Comparison of ENCODE assay signal across 25 cellular contexts in the genomic region with DNA sequence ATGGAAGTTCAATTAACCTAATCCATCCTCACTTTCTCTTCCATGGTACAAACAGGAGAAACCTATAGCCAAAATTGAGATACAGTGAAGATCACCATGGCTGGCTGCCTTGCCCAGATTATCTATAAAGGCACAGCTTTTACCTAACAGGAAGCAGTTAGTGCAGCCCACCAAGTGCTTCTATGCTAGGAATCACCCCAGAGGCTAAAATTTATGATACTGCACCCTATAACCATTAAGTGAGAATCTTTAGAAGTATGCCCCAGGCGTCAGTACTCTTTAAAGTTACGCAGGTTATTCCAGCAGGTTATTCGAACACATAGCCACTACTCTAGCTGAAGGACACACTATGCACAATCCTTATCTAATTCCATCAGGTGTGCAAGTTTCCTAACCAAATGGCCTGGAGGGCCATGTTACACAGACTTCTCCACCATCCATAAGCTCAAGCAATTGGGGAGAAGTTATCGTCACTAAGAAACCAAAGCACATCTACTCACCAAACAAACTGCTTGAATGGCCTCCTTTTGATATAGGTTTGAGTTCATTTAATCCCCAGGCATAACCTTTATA.
"Had no signal": no experiment of that assay in that cellular context is flagged by ENCODE, and none has a peak within 500 bp of the region (broad histone marks: within the 10 kb centered on the region; RNA-seq: fewer than 3 reads in every experiment).

No MANE protein-coding gene starts in this region.

- H3K27ac ChIP-seq: coronary artery, gastrocnemius medialis, lower lobe of right lung, neural progenitor cell, parathyroid adenoma, spleen, testis, tibial nerve, upper lobe of right lung, vagina had no signal

- H3K4me3 ChIP-seq: coronary artery, gastrocnemius medialis, lower lobe of right lung, neural progenitor cell, spleen, testis, tibial nerve, upper lobe of right lung, vagina had no signal

- FAIRE-seq: keratinocyte had no signal

- H3K9me3 ChIP-seq: gastrocnemius medialis, lower lobe of right lung, spleen, testis, tibial nerve, upper lobe of right lung, vagina had no signal

- H3K27ac Mint-ChIP-seq: effector memory CD8-positive, alpha-beta T cell; naive thymus-derived CD4-positive, alpha-beta T cell; nephron; neural progenitor cell; progenitor cell of endocrine pancreas; stimulated activated memory B cell treated with anti-CD40 and anti-IgM and Interleukin-4, amounts not matched to agents 10 μg/mL and 1 μg/mL and 100 μg/mL, for 72 hours had no signal

- H3K36me3 ChIP-seq: gastrocnemius medialis, neural progenitor cell had no signal

- H3K9ac ChIP-seq: neural progenitor cell, parathyroid adenoma had no signal

- H2AFZ ChIP-seq: neural progenitor cell, parathyroid adenoma had no signal

- DNase-seq: effector memory CD8-positive, alpha-beta T cell; foreskin fibroblast; gastrocnemius medialis; head of caudate nucleus; left ventricle myocardium superior; lower lobe of right lung; midbrain; naive thymus-derived CD4-positive, alpha-beta T cell; spleen; stimulated activated CD4-positive, alpha-beta T cell treated with anti-CD3 and anti-CD28 coated beads, Interleukin-4, amount 100 ng/mL, for 4 hours; stimulated activated naive CD8-positive, alpha-beta T cell treated with anti-CD3 and anti-CD28 coated beads, Interleukin-15, Interleukin-2, amounts not matched to agents 100 U/mL and 50 U/mL, for 24 hours; substantia nigra; testis; upper lobe of right lung had no signal

- H3K4me1 Mint-ChIP-seq: stimulated activated memory B cell treated with anti-CD40 and anti-IgM and Interleukin-4, amounts not matched to agents 10 μg/mL and 1 μg/mL and 100 μg/mL, for 72 hours had no signal

- H3K4me1 ChIP-seq: gastrocnemius medialis, testis had no signal

- H3K79me2 ChIP-seq: parathyroid adenoma had no signal

- H3K9me3 Mint-ChIP-seq: effector memory CD8-positive, alpha-beta T cell; nephron; neural progenitor cell; stimulated activated memory B cell treated with anti-CD40 and anti-IgM and Interleukin-4, amounts not matched to agents 10 μg/mL and 1 μg/mL and 100 μg/mL, for 72 hours had no signal

- H3K36me3 Mint-ChIP-seq: neural progenitor cell had no signal

- H3K4me2 ChIP-seq: neural progenitor cell had no signal

- ATAC-seq: effector memory CD8-positive, alpha-beta T cell; esophagus mucosa; gastrocnemius medialis; left ventricle myocardium superior; lower lobe of right lung; naive thymus-derived CD4-positive, alpha-beta T cell; sciatic nerve; stimulated activated memory B cell treated with anti-CD40 and anti-IgM and Interleukin-4, amounts not matched to agents 10 μg/mL and 1 μg/mL and 100 μg/mL, for 72 hours; stimulated activated naive CD8-positive, alpha-beta T cell treated with anti-CD3 and anti-CD28 coated beads, Interleukin-15, Interleukin-2, amounts not matched to agents 100 U/mL and 50 U/mL, for 24 hours; upper lobe of right lung had no signal

- H3K27me3 ChIP-seq: gastrocnemius medialis, neural progenitor cell, spleen, testis, tibial nerve, upper lobe of right lung, vagina had no signal

- H3K4me3 Mint-ChIP-seq: effector memory CD8-positive, alpha-beta T cell; naive thymus-derived CD4-positive, alpha-beta T cell; nephron; neural progenitor cell; stimulated activated memory B cell treated with anti-CD40 and anti-IgM and Interleukin-4, amounts not matched to agents 10 μg/mL and 1 μg/mL and 100 μg/mL, for 72 hours had no signal

- H3K27me3 Mint-ChIP-seq: effector memory CD8-positive, alpha-beta T cell; naive thymus-derived CD4-positive, alpha-beta T cell; progenitor cell of endocrine pancreas; stimulated activated memory B cell treated with anti-CD40 and anti-IgM and Interleukin-4, amounts not matched to agents 10 μg/mL and 1 μg/mL and 100 μg/mL, for 72 hours had no signal
